11 cellular contexts compared by ENCODE assay signal in the genomic region with DNA sequence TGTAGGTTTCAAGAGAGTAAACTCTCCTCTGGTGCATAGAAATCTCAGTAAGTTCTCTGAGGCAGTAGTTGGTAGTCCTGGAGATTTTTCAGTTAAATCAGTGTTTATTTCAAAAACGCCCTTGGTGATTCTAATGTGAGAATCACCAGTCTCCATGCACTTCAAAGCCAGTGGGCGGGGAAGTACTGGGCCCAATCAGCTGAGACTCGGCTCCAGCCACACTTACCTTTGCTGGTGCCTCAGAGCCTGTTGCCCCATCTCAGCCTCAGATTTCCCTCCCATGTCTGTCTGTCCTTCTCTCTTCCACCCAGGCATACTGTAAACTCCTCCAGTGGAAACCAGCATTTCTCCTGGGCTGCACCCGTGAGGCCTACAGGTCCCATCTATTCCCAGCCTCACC. TPM values are rescaled to one million over a fixed set of nuclear protein-coding genes. Genes with fewer than 3 reads are reported as not detected.
DNase-seq lines count a peak whose midpoint lies in the region; ATAC-seq and TF ChIP-seq lines count a peak whose summit lies in the region.
"Had no signal": no experiment of that assay in that cellular context is flagged by ENCODE, and none has a peak within 500 bp of the region (broad histone marks: within the 10 kb centered on the region; RNA-seq: fewer than 3 reads in every experiment).

No MANE protein-coding gene starts in this region.

- no peaks in the 10 kb centered on the region for H3F3A ChIP-seq in smooth muscle cell (ENCODE audit: low read depth)

- WGBS in endodermal cell (ENCODE audit: insufficient coverage in 1 of 2, insufficient read length in 1 of 2), 2 experiments: 59 to 79% methylated on average over 3 to 4 of the region's 4 CpGs
- 79% methylated on average over 4 of the region's 4 CpGs for WGBS in smooth muscle cell (ENCODE audit: low lambda C conversion rate)

- H3K9ac ChIP-seq in endodermal cell (ENCODE audit: extremely low read depth, low read length, poor library complexity, severe bottlenecking) (no peak overlapping the region), smooth muscle cell (ENCODE audit: low read depth) (peak overlapping the region; percentile 16)

- peaks cover 41% of the 10 kb centered on the region for H3K4me1 Mint-ChIP-seq in endodermal cell

- H3K36me3 Mint-ChIP-seq in endodermal cell (ENCODE audit: low read depth): peaks cover 2% of the 10 kb centered on the region

- peaks cover 9% of the 10 kb centered on the region for H3K4me1 ChIP-seq in endodermal cell (ENCODE audit: control insufficient read depth, insufficient read depth, low read length)
- peaks cover 14% of the 10 kb centered on the region for H3K4me1 ChIP-seq in smooth muscle cell (ENCODE audit: low read depth)

- DNase-seq in activated CD4-positive, alpha-beta T cell treated with anti-CD3 and anti-CD28 coated beads for 48 hours: peak; percentile 43
- DNase-seq in activated CD4-positive, alpha-beta T cell treated with anti-CD3 and anti-CD28 coated beads, Interleukin-2, amount 50 U/mL, for 1 hour: no peak
- peak; percentile 81 for DNase-seq in endodermal cell
- no peak for DNase-seq in smooth muscle cell (lab: John Stamatoyannopoulos, UW; ENCODE audit: unreplicated experiment)
- DNase-seq in Kasumi-1 (lab: John Stamatoyannopoulos, UW): no peak
- DNase-seq: Karpas-422, NCI-H524 treated with DMSO at 0.1 percent for 48 hours, thyroid gland had no signal

- no peaks in the 10 kb centered on the region for H3K36me3 ChIP-seq in endodermal cell (ENCODE audit: control insufficient read depth, insufficient read depth, low read length)
- H3K36me3 ChIP-seq in smooth muscle cell (ENCODE audit: low read depth): no peaks in the 10 kb centered on the region
- H3K36me3 ChIP-seq: thyroid gland had no signal

- H3K9me3 Mint-ChIP-seq in endodermal cell: peaks cover 6% of the 10 kb centered on the region

- H4K20me1 ChIP-seq in smooth muscle cell (ENCODE audit: low read depth): no peaks in the 10 kb centered on the region

- H3K9me3 ChIP-seq in endodermal cell (ENCODE audit: control insufficient read depth, low read length) (peaks cover 16% of the 10 kb centered on the region), smooth muscle cell (replicated peaks; ENCODE audit: low read depth) (no peaks in the 10 kb centered on the region)
- H3K9me3 ChIP-seq: thyroid gland had no signal

- 0 out of 2 replicates have a peak overlapping the region, but pooled peaks have one; percentile 50 for H3K27ac ChIP-seq in VCaP
- no peak overlapping the region for H3K27ac ChIP-seq in endodermal cell (ENCODE audit: low read depth, low read length)
- peak overlapping the region; percentile 74 for H3K27ac ChIP-seq in smooth muscle cell (ENCODE audit: low read depth)
- H3K27ac ChIP-seq: thyroid gland had no signal

- peak overlapping the region; percentile 60 for H2AFZ ChIP-seq in smooth muscle cell (ENCODE audit: low read depth)

- peaks cover 10% of the 10 kb centered on the region for H3K27me3 Mint-ChIP-seq in endodermal cell (ENCODE audit: insufficient read depth)

- TF ChIP-seq CTCF in VCaP (conservative IDR thresholded peaks at IDR 0.05): no peak
- no peak for TF ChIP-seq CTCF in endodermal cell (conservative IDR thresholded peaks at IDR 0.05)
- no peak for TF ChIP-seq CTCF in smooth muscle cell (IDR thresholded peaks at IDR 0.05; ENCODE audit: borderline replicate concordance, insufficient read depth, poor library complexity, severe bottlenecking)

- H3K4me3 ChIP-seq in endodermal cell (ENCODE audit: low read length): no peak overlapping the region
- no peak overlapping the region for H3K4me3 ChIP-seq in smooth muscle cell
- H3K4me3 ChIP-seq: thyroid gland had no signal

- H3K27me3 ChIP-seq in endodermal cell (ENCODE audit: control insufficient read depth, insufficient read depth, low read length, poor library complexity, severe bottlenecking): no peaks in the 10 kb centered on the region
- no peaks in the 10 kb centered on the region for H3K27me3 ChIP-seq in smooth muscle cell (ENCODE audit: low read depth)
- H3K27me3 ChIP-seq: thyroid gland had no signal

- peak overlapping the region; percentile 84 for H3K27ac Mint-ChIP-seq in endodermal cell

- peak overlapping the region; percentile 62 for H3K4me2 ChIP-seq in smooth muscle cell

- no peak for ATAC-seq in HG02884 (IDR thresholded peaks at IDR 0.05; ENCODE audit: unreplicated experiment)
- no peak for ATAC-seq in GM18870 (IDR thresholded peaks at IDR 0.05; ENCODE audit: unreplicated experiment)

- H3K79me2 ChIP-seq in smooth muscle cell (ENCODE audit: low read depth): no peaks in the 10 kb centered on the region

- no peak overlapping the region for H3K4me3 Mint-ChIP-seq in endodermal cell

RNA-seq across cellular contexts. Expression of a gene that starts 7.4 kb away (rescaled TPM):
- total RNA-seq in endodermal cell (100 to 1,000 TPM; 188 to 215 TPM), smooth muscle cell (40.2 and 51.1 TPM in 2 replicates)
- 53.2 TPM for polyA plus RNA-seq in endodermal cell (2013, experiment 1 of 2)
- polyA plus RNA-seq in endodermal cell (2013, experiment 2 of 2): 60.4 TPM
- 27.8 and 34.0 TPM in 2 replicates for polyA plus RNA-seq in smooth muscle cell

Comparison
In these comparisons a context has a peak if more than half of its experiments do, and no peak if none do; other contexts are left out.
1. DNase-seq: peak in activated CD4-positive, alpha-beta T cell treated with anti-CD3 and anti-CD28 coated beads for 48 hours (single experiment) and endodermal cell (single experiment); none in activated CD4-positive, alpha-beta T cell treated with anti-CD3 and anti-CD28 coated beads, Interleukin-2, amount 50 U/mL, for 1 hour (single experiment), smooth muscle cell (single experiment) and Kasumi-1 (0 of 2).